Comparison of ENCODE assay signal across 8 cellular contexts in the genomic region with DNA sequence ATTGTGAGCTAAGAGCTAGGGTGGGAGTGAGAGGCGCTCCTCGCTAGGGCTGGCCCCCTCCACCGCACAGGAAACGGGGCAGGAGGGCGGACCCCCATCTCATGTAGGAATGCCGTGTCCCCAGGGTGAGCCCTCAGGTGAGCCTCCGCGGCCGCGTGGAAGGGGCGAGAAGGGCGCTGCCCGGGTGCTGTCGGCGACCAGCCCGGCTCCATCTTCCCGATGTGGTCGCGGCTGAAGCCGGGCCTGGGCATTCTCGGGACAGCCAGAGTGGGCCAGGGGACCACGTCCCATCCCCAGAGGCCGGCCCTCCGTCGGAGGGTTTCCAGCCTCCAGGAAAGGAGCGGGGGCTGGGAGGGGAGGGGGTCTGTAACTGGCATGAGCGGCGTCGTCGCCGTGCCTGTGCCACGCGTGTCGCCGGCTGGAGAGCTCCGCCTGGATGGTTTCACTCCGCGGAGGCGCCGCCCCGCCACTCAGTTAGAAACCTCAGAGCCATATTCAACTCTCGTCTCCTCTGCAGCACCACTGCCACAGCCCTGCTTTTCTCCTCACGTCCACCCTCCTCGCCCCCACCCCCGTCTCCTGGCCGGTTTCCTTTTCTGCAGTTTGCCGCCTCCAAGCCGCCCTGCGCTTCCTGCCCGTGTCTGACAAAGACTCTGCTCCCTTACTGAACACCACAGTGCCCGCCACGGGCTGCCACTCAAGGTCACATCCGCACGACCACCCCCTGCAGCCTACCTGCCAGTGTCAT. TPM values are rescaled to one million over a fixed set of nuclear protein-coding genes. Genes with fewer than 3 reads are reported as not detected.
A peak's percentile ranks its signal among the peaks of the same experiment; 100 is the strongest.
DNase-seq lines count a peak whose midpoint lies in the region; ATAC-seq lines count a peak whose summit lies in the region.

Gene TMEM269, plus strand, starts transcription at position 46 of the 748 bp plus-strand sequence. CDS start 4,903 bp downstream, outside the sequence.

- H3K27ac ChIP-seq in Karpas-422 (ENCODE audit: low read length), result no peak within 1 kb of the TSS

- peaks cover 4% of the 10 kb centered on the region; the same call in 1 of the 2 replicates for H3K36me3 ChIP-seq in Karpas-422 (ENCODE audit: insufficient read depth, low read length)

- in situ Hi-C loops in G401 (cut with HindIII; ENCODE audit: low sequenced_read_pairs), result no loop called here

- H3K4me1 Mint-ChIP-seq in activated naive CD8-positive, alpha-beta T cell treated with anti-CD3 and anti-CD28 coated beads for 36 hours, result peaks cover 13% of the 10 kb centered on the region

- ATAC-seq in HG03159 (IDR thresholded peaks at IDR 0.05; ENCODE audit: unreplicated experiment), result no peak

- H3K4me3 Mint-ChIP-seq in activated naive CD8-positive, alpha-beta T cell treated with anti-CD3 and anti-CD28 coated beads for 36 hours, result peak within 1 kb of the TSS; percentile 39

- no peaks in the 10 kb centered on the region for H3K9me2 ChIP-seq in Karpas-422 (replicated peaks; ENCODE audit: insufficient read depth, low read length)

- peak; percentile 12 to 59 (median 22) for DNase-seq in T-helper 1 cell
- peak; percentile 43 for DNase-seq in activated naive CD8-positive, alpha-beta T cell treated with anti-CD3 and anti-CD28 coated beads for 36 hours
- DNase-seq in iPS-NIHi11 (ENCODE audit: low spot score), result peak; percentile 46
- peak; percentile 52 for DNase-seq in stimulated activated CD4-positive, alpha-beta T cell treated with anti-CD3 and anti-CD28 coated beads, Interleukin-4, amount 100 ng/mL, for 1 hour
- DNase-seq in HT-29 (ENCODE audit: low spot score), result no peak
- DNase-seq in Karpas-422, result no peak
- no peak for DNase-seq in G401 (ENCODE audit: low spot score)

- H3K4me3 ChIP-seq in Karpas-422 (ENCODE audit: low read length), result no peak within 1 kb of the TSS

- no peaks in the 10 kb centered on the region for H3K27me3 Mint-ChIP-seq in activated naive CD8-positive, alpha-beta T cell treated with anti-CD3 and anti-CD28 coated beads for 36 hours

- H3K9ac ChIP-seq in Karpas-422 (ENCODE audit: low read length), result no peak within 1 kb of the TSS

- no peaks in the 10 kb centered on the region for H3K27me3 ChIP-seq in Karpas-422 (ENCODE audit: low read length)

- H3K4me1 ChIP-seq in Karpas-422 (ENCODE audit: low read length), result no peaks in the 10 kb centered on the region

- no peak within 1 kb of the TSS for H3K4me2 ChIP-seq in Karpas-422 (ENCODE audit: low read depth, low read length, poor library complexity, severe bottlenecking)

- H3K9me3 Mint-ChIP-seq in activated naive CD8-positive, alpha-beta T cell treated with anti-CD3 and anti-CD28 coated beads for 36 hours, result no peaks in the 10 kb centered on the region

- H4K20me1 ChIP-seq in Karpas-422 (ENCODE audit: insufficient read depth, low read depth, low read length), result no peaks in the 10 kb centered on the region

- no peaks in the 10 kb centered on the region for H3K79me2 ChIP-seq in Karpas-422 (ENCODE audit: low read length)

- H3K36me3 Mint-ChIP-seq in activated naive CD8-positive, alpha-beta T cell treated with anti-CD3 and anti-CD28 coated beads for 36 hours, result peaks cover 18% of the 10 kb centered on the region

- peak within 1 kb of the TSS; percentile 2 for H3K27ac Mint-ChIP-seq in activated naive CD8-positive, alpha-beta T cell treated with anti-CD3 and anti-CD28 coated beads for 36 hours

- no peak within 1 kb of the TSS for H2AFZ ChIP-seq in Karpas-422 (ENCODE audit: low read length)

- H3K9me3 ChIP-seq in Karpas-422 (ENCODE audit: low read length), result no peaks in the 10 kb centered on the region

RNA-seq across cellular contexts. Expression of gene TMEM269, which starts in this region (rescaled TPM):
- total RNA-seq in activated naive CD8-positive, alpha-beta T cell treated with anti-CD3 and anti-CD28 coated beads for 36 hours, result under 1 TPM; 0.06 to 0.32 TPM
- total RNA-seq in HT-29 (2014; rRNA removed; shearing (Covaris generic)), result 0.03 TPM in 1 of 2 replicates, not detected in the other
- not detected in 2 replicates for total RNA-seq in Karpas-422 (2014; rRNA removed; shearing (Covaris generic); ENCODE audit: low replicate concordance)
- total RNA-seq in G401 (2014; rRNA removed; shearing (Covaris generic)), result 0.80 TPM in 1 of 2 replicates, not detected in the other

Comparison
In these comparisons a context has a peak if more than half of its experiments do, and no peak if none do; other contexts are left out.
1. Peak in DNase-seq in activated naive CD8-positive, alpha-beta T cell treated with anti-CD3 and anti-CD28 coated beads for 36 hours; RNA of the gene not detected or under 1 TPM.
2. DNase-seq: peak in T-helper 1 cell (5 of 5), iPS-NIHi11 (single experiment) and stimulated activated CD4-positive, alpha-beta T cell treated with anti-CD3 and anti-CD28 coated beads, Interleukin-4, amount 100 ng/mL, for 1 hour (single experiment); none in HT-29 (single experiment), Karpas-422 (single experiment) and G401 (single experiment).